Comparison of ENCODE assay signal across 12 cellular contexts in genomic region chr6:143965503-143966171, GRCh38. TPM values are rescaled to one million over a fixed set of nuclear protein-coding genes. Genes with fewer than 3 reads are reported as not detected.
DNase-seq lines count a peak whose midpoint lies in the region; ATAC-seq and TF ChIP-seq lines count a peak whose summit lies in the region.
"Had no signal": no experiment of that assay in that cellular context is flagged by ENCODE, and none has a peak within 500 bp of the region (broad histone marks: within the 10 kb centered on the region; RNA-seq: fewer than 3 reads in every experiment).

No MANE protein-coding gene starts in this region.

- DNase-seq in left ventricle myocardium superior, result no peak
- DNase-seq in right atrium auricular region (ENCODE audit: low spot score), result no peak
- DNase-seq in PC-3, result peak; percentile 23
- peak; percentile 71 to 83 for DNase-seq in fibroblast of lung (ENCODE audit: low read depth in 2 of 2)
- no peak for DNase-seq in upper lobe of left lung
- DNase-seq in colonic mucosa, result no peak
- DNase-seq in NCI-H1436 (lab: John Stamatoyannopoulos, UW), result no peak
- DNase-seq: activated CD4-positive, alpha-beta memory T cell treated with anti-CD3 and anti-CD28 coated beads for 36 hours; left cardiac atrium; NCI-H345 had no signal

- H2AFZ ChIP-seq in PC-3 (ENCODE audit: low read length), result no peak overlapping the region
- H2AFZ ChIP-seq in fibroblast of lung (ENCODE audit: low read length), result no peak overlapping the region

- TF ChIP-seq CTCF in right atrium auricular region (IDR thresholded peaks at IDR 0.05) (no peak), PC-3 (conservative IDR thresholded peaks at IDR 0.05; ENCODE audit: low read depth, low read length) (no peak), fibroblast of lung (conservative IDR thresholded peaks at IDR 0.05 in 1 of 2, IDR thresholded peaks at IDR 0.05 in 1 of 2; ENCODE audit: low read depth in 1 of 2, low read length in 2 of 2) (no peak), upper lobe of left lung (IDR thresholded peaks at IDR 0.05) (no peak), colonic mucosa (IDR thresholded peaks at IDR 0.05) (no peak)

- H3K4me3 ChIP-seq in right atrium auricular region (no peak overlapping the region), PC-3 (ENCODE audit: low read length) (no peak overlapping the region), fibroblast of lung (replicated peaks in 1 of 4; ENCODE audit: control extremely low read depth in 1 of 4, insufficient read depth in 1 of 4, low read depth in 3 of 4, low read length in 4 of 4) (no peak overlapping the region), upper lobe of left lung (no peak overlapping the region), colonic mucosa (no peak overlapping the region)
- H3K4me3 ChIP-seq: tibial nerve had no signal

- H3K27ac ChIP-seq in right atrium auricular region (no peak overlapping the region), PC-3 (ENCODE audit: low read length) (no peak overlapping the region), fibroblast of lung (ENCODE audit: insufficient read depth, low read length) (no peak overlapping the region), upper lobe of left lung (no peak overlapping the region), colonic mucosa (no peak overlapping the region)
- H3K27ac ChIP-seq: tibial nerve had no signal

- no peaks in the 10 kb centered on the region for H3F3A ChIP-seq in PC-3 (ENCODE audit: low read length, unreplicated experiment)

- H4K20me1 ChIP-seq in PC-3 (ENCODE audit: low read length) (no peaks in the 10 kb centered on the region), fibroblast of lung (ENCODE audit: control insufficient read depth, extremely low read depth, insufficient read depth, low read length) (no peaks in the 10 kb centered on the region)

- H3K36me3 ChIP-seq in right atrium auricular region (peaks cover 7% of the 10 kb centered on the region), PC-3 (ENCODE audit: low read depth, low read length) (peaks cover 3% of the 10 kb centered on the region; the same call in 1 of the 2 replicates), fibroblast of lung (ENCODE audit: control insufficient read depth, insufficient read depth, low read length) (no peaks in the 10 kb centered on the region), upper lobe of left lung (peaks cover 0 to 2% (median 0%) of the 10 kb centered on the region in 4 donors), colonic mucosa (no peaks in the 10 kb centered on the region)
- H3K36me3 ChIP-seq: tibial nerve had no signal

- H3K9me2 ChIP-seq in PC-3 (replicated peaks; ENCODE audit: low read length), result no peaks in the 10 kb centered on the region

- H3K4me1 ChIP-seq in right atrium auricular region (peaks cover 0 to 17% of the 10 kb centered on the region in 2 donors), PC-3 (ENCODE audit: insufficient read depth, low read length) (no peaks in the 10 kb centered on the region), fibroblast of lung (ENCODE audit: control insufficient read depth, extremely low read depth, insufficient read depth, low read length) (no peaks in the 10 kb centered on the region), upper lobe of left lung (peaks cover 28 to 42% (median 30%) of the 10 kb centered on the region in 4 donors), colonic mucosa (peaks cover 4% of the 10 kb centered on the region)

- H3K9ac ChIP-seq in PC-3 (ENCODE audit: low read length) (no peak overlapping the region), fibroblast of lung (ENCODE audit: insufficient read depth, low read length) (no peak overlapping the region), colonic mucosa (ENCODE audit: low read depth in 2 of 2, low read length in 2 of 2) (no peak overlapping the region)

- no TSS peak for BruUV-seq in PC-3 (replicated peaks; lab: Mats Ljungman, UMichigan)

- TF ChIP-seq POLR2A in upper lobe of left lung (IDR thresholded peaks at IDR 0.05), result no peak

- no peaks in the 10 kb centered on the region for H3K79me2 ChIP-seq in PC-3 (ENCODE audit: low read length)
- H3K79me2 ChIP-seq in fibroblast of lung (ENCODE audit: control insufficient read depth, insufficient read depth, low read length), result no peaks in the 10 kb centered on the region

- no peaks in the 10 kb centered on the region for H3K27me3 ChIP-seq in right atrium auricular region
- no peaks in the 10 kb centered on the region for H3K27me3 ChIP-seq in PC-3 (ENCODE audit: low read length)
- no peaks in the 10 kb centered on the region for H3K27me3 ChIP-seq in fibroblast of lung (ENCODE audit: control insufficient read depth, insufficient read depth, low read length)
- no peaks in the 10 kb centered on the region for H3K27me3 ChIP-seq in upper lobe of left lung
- H3K27me3 ChIP-seq in colonic mucosa, result no peaks in the 10 kb centered on the region
- H3K27me3 ChIP-seq: tibial nerve had no signal

- CTCF ChIA-PET in PC-3 (lab: Charles Lee), result no interaction called here

- H3K9me3 ChIP-seq in right atrium auricular region (no peaks in the 10 kb centered on the region), PC-3 (ENCODE audit: low read length) (no peaks in the 10 kb centered on the region), fibroblast of lung (ENCODE audit: control insufficient read depth, insufficient read depth, low read depth, low read length) (no peaks in the 10 kb centered on the region), upper lobe of left lung (no peaks in the 10 kb centered on the region), colonic mucosa (no peaks in the 10 kb centered on the region)
- H3K9me3 ChIP-seq: tibial nerve had no signal

- 63 to 81% methylated on average over 6 of the region's 6 CpGs for WGBS in upper lobe of left lung, 2 donors

- H3K4me2 ChIP-seq in PC-3 (ENCODE audit: low read length) (no peak overlapping the region), fibroblast of lung (ENCODE audit: extremely low read depth, insufficient read depth, low read length) (no peak overlapping the region)

- no peak for TF ChIP-seq EP300 in upper lobe of left lung (IDR thresholded peaks at IDR 0.05)

- ATAC-seq in left ventricle myocardium superior (peak; percentile 16), PC-3 (no peak), upper lobe of left lung (ENCODE audit: low FRiP score in 2 of 2) (peak; percentile 30 to 56), GM21825 (IDR thresholded peaks at IDR 0.05; ENCODE audit: unreplicated experiment) (no peak)

- POLR2A ChIA-PET in PC-3 (lab: Charles Lee; ENCODE audit: unreplicated experiment), result no interaction called here

- intact Hi-C loops in left ventricle myocardium superior (cut with micrococcal nuclease) (no loop called here), PC-3 (cut with micrococcal nuclease) (no loop called here), colonic mucosa (cut with DNase I) (no loop called here)

RNA-seq across cellular contexts. Expression of gene PLAGL1, which starts 42.4 kb away (rescaled TPM):
- total RNA-seq in left ventricle myocardium superior (10.9 TPM), right atrium auricular region (1 to 10 TPM; 6.8 to 8.5 TPM), PC-3 (2014; rRNA removed) (10.9 and 14.4 TPM in 2 replicates), fibroblast of lung (8.0 and 11.4 TPM in 2 replicates), upper lobe of left lung (10 to 100 TPM; 22.5 to 47.5 (median 35.4) TPM), colonic mucosa (10 to 100 TPM; 30.2 to 51.1 TPM)
- polyA plus RNA-seq in fibroblast of lung, result 24.2 and 25.0 TPM in 2 replicates
- polyA plus RNA-seq in fibroblast of lung (2012), result 19.1 and 19.5 TPM in 2 replicates
- polyA minus RNA-seq in fibroblast of lung (ENCODE audit: low replicate concordance), result 19.7 and 52.2 TPM in 2 replicates

Comparison
In these comparisons a context has a peak if more than half of its experiments do, and no peak if none do; other contexts are left out.
1. ATAC-seq: peak in left ventricle myocardium superior (single experiment) and upper lobe of left lung (2 of 2); none in PC-3 (single experiment) and GM21825 (single experiment).
2. DNase-seq: peak in PC-3 (single experiment) and fibroblast of lung (2 of 2); none in left ventricle myocardium superior (single experiment), right atrium auricular region (single experiment), upper lobe of left lung (0 of 2), colonic mucosa (single experiment) and NCI-H1436 (single experiment).